ENCODE assay signal across 15 cellular contexts in genomic region chr2:239952251-239952650, GRCh38.
DNase-seq lines count a peak whose midpoint lies in the region; ATAC-seq and TF ChIP-seq lines count a peak whose summit lies in the region.
"Had no signal": no experiment of that assay in that cellular context is flagged by ENCODE, and none has a peak within 500 bp of the region (broad histone marks: within the 10 kb centered on the region; RNA-seq: fewer than 3 reads in every experiment).

No MANE protein-coding gene starts in this region.

- no peak for TF ChIP-seq EP300 in esophagus muscularis mucosa (IDR thresholded peaks at IDR 0.05)

- TF ChIP-seq POLR2A in esophagus muscularis mucosa (IDR thresholded peaks at IDR 0.05; ENCODE audit: low read depth), result no peak
- TF ChIP-seq POLR2A in vagina (IDR thresholded peaks at IDR 0.05), result no peak
- no peak for TF ChIP-seq POLR2A in body of pancreas (IDR thresholded peaks at IDR 0.05)
- no peak for TF ChIP-seq POLR2A in testis (IDR thresholded peaks at IDR 0.05)

- intact Hi-C loops in left cardiac atrium (cut with DNase I) (no loop called here), heart right ventricle (cut with DNase I) (no loop called here), esophagus muscularis mucosa (cut with DNase I) (no loop called here), vagina (cut with DNase I) (no loop called here), body of pancreas (cut with DNase I) (no loop called here), testis (cut with DNase I; ENCODE audit: low total_unique reads) (no loop called here)

- H3K27me3 ChIP-seq in heart right ventricle (no peaks in the 10 kb centered on the region), esophagus muscularis mucosa (no peaks in the 10 kb centered on the region), rectal smooth muscle tissue (ENCODE audit: control insufficient read depth, insufficient read depth, low read length) (no peaks in the 10 kb centered on the region), vagina (no peaks in the 10 kb centered on the region), body of pancreas (no peaks in the 10 kb centered on the region), testis (no peaks in the 10 kb centered on the region)
- H3K27me3 ChIP-seq: MG63 had no signal

- H3K4me3 ChIP-seq in heart right ventricle, result no peak overlapping the region
- no peak overlapping the region for H3K4me3 ChIP-seq in esophagus muscularis mucosa
- H3K4me3 ChIP-seq in rectal smooth muscle tissue (ENCODE audit: low read length), result peak overlapping the region; percentile 37
- no peak overlapping the region for H3K4me3 ChIP-seq in vagina
- no peak overlapping the region for H3K4me3 ChIP-seq in body of pancreas
- no peak overlapping the region for H3K4me3 ChIP-seq in testis
- H3K4me3 ChIP-seq: GM12878, MG63 had no signal

- DNase-seq in left cardiac atrium (peak; percentile 7), heart right ventricle (no peak), esophagus muscularis mucosa (ENCODE audit: extremely low spot score) (no peak), vagina (ENCODE audit: extremely low spot score in 2 of 2) (no peak), body of pancreas (no peak), testis (no peak)
- no peak for DNase-seq in activated effector memory CD4-positive, alpha-beta T cell treated with anti-CD3 and anti-CD28 coated beads, Interleukin-2, amount 50 U/mL, for 16 hours
- DNase-seq: H9, MG63, NCI-H1092 treated with DMSO at 0.1 percent for 48 hours, NCI-H1694, PC-3 had no signal

- WGBS in heart right ventricle, 2 donors, result 91 to 92% methylated on average over 5 of the region's 5 CpGs
- WGBS in esophagus muscularis mucosa, result no CpG with 5 or more reads among the region's 5 CpGs
- WGBS in body of pancreas, 2 donors, result 85 to 100% methylated on average over 3 to 5 of the region's 5 CpGs
- 76 to 95% methylated on average over 5 of the region's 5 CpGs for WGBS in testis, 2 donors

- TF ChIP-seq CTCF in heart right ventricle (IDR thresholded peaks at IDR 0.05) (no peak), esophagus muscularis mucosa (IDR thresholded peaks at IDR 0.05) (no peak), vagina (IDR thresholded peaks at IDR 0.05) (no peak), body of pancreas (IDR thresholded peaks at IDR 0.05) (no peak), testis (IDR thresholded peaks at IDR 0.05) (no peak)

- H3K9me3 ChIP-seq in heart right ventricle (no peaks in the 10 kb centered on the region), esophagus muscularis mucosa (no peaks in the 10 kb centered on the region), vagina (no peaks in the 10 kb centered on the region), body of pancreas (no peaks in the 10 kb centered on the region), testis (no peaks in the 10 kb centered on the region)
- H3K9me3 ChIP-seq: MG63 had no signal

- H3K4me1 ChIP-seq in heart right ventricle, result peaks cover 6 to 44% (median 24%) of the 10 kb centered on the region in 9 donors
- peaks cover 32 to 58% (median 40%) of the 10 kb centered on the region in 4 donors for H3K4me1 ChIP-seq in esophagus muscularis mucosa
- H3K4me1 ChIP-seq in rectal smooth muscle tissue (ENCODE audit: control insufficient read depth, insufficient read depth, low read length), result peaks cover 24% of the 10 kb centered on the region
- H3K4me1 ChIP-seq in vagina, result peaks cover 34% of the 10 kb centered on the region
- H3K4me1 ChIP-seq in body of pancreas, result no peaks in the 10 kb centered on the region
- peaks cover 27% of the 10 kb centered on the region for H3K4me1 ChIP-seq in testis

- peaks cover 0 to 11% (median 0%) of the 10 kb centered on the region in 9 donors for H3K36me3 ChIP-seq in heart right ventricle
- H3K36me3 ChIP-seq in esophagus muscularis mucosa, result peaks cover 0 to 15% (median 8%) of the 10 kb centered on the region in 4 donors
- no peaks in the 10 kb centered on the region for H3K36me3 ChIP-seq in rectal smooth muscle tissue (ENCODE audit: control insufficient read depth, insufficient read depth, low read length)
- no peaks in the 10 kb centered on the region for H3K36me3 ChIP-seq in vagina
- no peaks in the 10 kb centered on the region for H3K36me3 ChIP-seq in body of pancreas (replicated peaks in 1 of 2; ENCODE audit: insufficient read depth in 1 of 2, low read depth in 2 of 2)
- no peaks in the 10 kb centered on the region for H3K36me3 ChIP-seq in testis (ENCODE audit: low read depth, missing control alignments)
- H3K36me3 ChIP-seq: MG63 had no signal

- ATAC-seq in left cardiac atrium (no peak), heart right ventricle (no peak), body of pancreas (no peak)
- ATAC-seq: GM12878, PC-3 had no signal

- H3K27ac ChIP-seq in heart right ventricle (no peak overlapping the region), esophagus muscularis mucosa (replicated peaks in 1 of 4) (peak overlapping the region; percentile 83 to 91 (median 86)), rectal smooth muscle tissue (ENCODE audit: low read depth, low read length) (peak overlapping the region; percentile 83), vagina (peak overlapping the region; percentile 51), body of pancreas (no peak overlapping the region), testis (no peak overlapping the region)
- H3K27ac ChIP-seq: KMS-11 had no signal

- H3K9ac ChIP-seq in rectal smooth muscle tissue (ENCODE audit: low read length), result no peak overlapping the region
- H3K9ac ChIP-seq: KMS-11 had no signal

Comparison
In these comparisons a context has a peak if more than half of its experiments do, and no peak if none do; other contexts are left out.
1. H3K27ac ChIP-seq: peak in esophagus muscularis mucosa (4 of 4), rectal smooth muscle tissue (single experiment) and vagina (single experiment); none in heart right ventricle (0 of 10), body of pancreas (0 of 4) and testis (0 of 2).